22 cellular contexts compared by ENCODE assay signal in genomic region chr14:54339771-54340170, GRCh38. TPM values are rescaled to one million over a fixed set of nuclear protein-coding genes. Genes with fewer than 3 reads are reported as not detected.
"Had no signal": no experiment of that assay in that cellular context is flagged by ENCODE, and none has a peak within 500 bp of the region (broad histone marks: within the 10 kb centered on the region; RNA-seq: fewer than 3 reads in every experiment).

No MANE protein-coding gene starts in this region.

- H3K27ac ChIP-seq: KMS-11, SJSA1, SK-N-MC had no signal

- DNase-seq: Kasumi-1, MM.1S, NCI-H1092 treated with DMSO at 0.1 percent for 48 hours, NCI-H1436, NCI-H187, NCI-H2029, NCI-H2081 treated with DMSO at 0.1 percent for 48 hours, NCI-H2171, NCI-H226, NCI-H446, NCI-H510A, NCI-H524 treated with DMSO at 0.1 percent for 48 hours, NCI-H69, NCI-H774, Right ventricle myocardium superior, RPMI8226, SIG-M5 had no signal

- H3K36me3 Mint-ChIP-seq: IgD-negative memory B cell had no signal

- H3K4me3 Mint-ChIP-seq: IgD-negative memory B cell had no signal

- H3K9me3 ChIP-seq: SJSA1 had no signal

- H3K9me3 Mint-ChIP-seq: IgD-negative memory B cell had no signal

- ATAC-seq: K562 had no signal

- H3K9ac ChIP-seq: KMS-11 had no signal

- H3K4me2 ChIP-seq: KMS-11 had no signal

- H3K4me3 ChIP-seq: K562, SJSA1, SK-N-MC had no signal

- H3K36me3 ChIP-seq: SJSA1 had no signal

- H3K27ac Mint-ChIP-seq: IgD-negative memory B cell had no signal

RNA-seq across cellular contexts. Expression of gene CDKN3, which starts 57.0 kb away (rescaled TPM):
- polyA plus RNA-seq: IgD-negative memory B cell had no signal
